ENCODE assay signal across 11 cellular contexts in genomic region chr2:20165677-20166509, GRCh38. TPM values are rescaled to one million over a fixed set of nuclear protein-coding genes. Genes with fewer than 3 reads are reported as not detected.
DNase-seq lines count a peak whose midpoint lies in the region; ATAC-seq, FAIRE-seq and TF ChIP-seq lines count a peak whose summit lies in the region.
"Had no signal": no experiment of that assay in that cellular context is flagged by ENCODE, and none has a peak within 500 bp of the region (broad histone marks: within the 10 kb centered on the region; RNA-seq: fewer than 3 reads in every experiment).

No MANE protein-coding gene starts in this region.

- no peaks in the 10 kb centered on the region for H3K79me2 ChIP-seq in HCT116 (ENCODE audit: insufficient read depth, low read length)
- H3K79me2 ChIP-seq: hepatocyte had no signal

- TF ChIP-seq CTCF in HCT116 (IDR thresholded peaks at IDR 0.05 in 2 of 3, conservative IDR thresholded peaks at IDR 0.05 in 1 of 3; ENCODE audit: borderline replicate concordance in 1 of 3, insufficient read depth in 1 of 3, low read depth in 2 of 3, low read length in 2 of 3) (no peak), RWPE2 (IDR thresholded peaks at IDR 0.05; ENCODE audit: poor library complexity, severe bottlenecking) (no peak)

- no peaks in the 10 kb centered on the region for H3K27me3 ChIP-seq in HCT116 (ENCODE audit: insufficient read depth, low read length)
- no peaks in the 10 kb centered on the region for H3K27me3 ChIP-seq in RWPE2 (ENCODE audit: insufficient read depth, poor library complexity, severe bottlenecking)
- H3K27me3 ChIP-seq: hepatocyte had no signal

- H4K20me1 ChIP-seq in HCT116 (ENCODE audit: insufficient read depth): no peaks in the 10 kb centered on the region

- no peak for DNase-seq in GM18507 (ENCODE audit: extremely low spot score, insufficient read length, low read depth)
- no peak for DNase-seq in HCT116 (ENCODE audit: low read depth, low spot score)
- no peak for DNase-seq in RWPE2 (ENCODE audit: low spot score)
- peak; percentile 47 for DNase-seq in renal cortical epithelial cell (ENCODE audit: low read depth)
- DNase-seq in NOMO-1 treated with dmso at 0.1 percent for 144 hours (lab: John Stamatoyannopoulos, UW; ENCODE audit: unreplicated experiment): no peak
- no peak for DNase-seq in NCI-H2171 treated with DMSO at 0.1 percent for 48 hours (lab: John Stamatoyannopoulos, UW)
- no peak for DNase-seq in T-helper 1 cell
- DNase-seq: left ventricle myocardium superior, nephron progenitor cell, OCI-M1 had no signal

- POLR2A ChIA-PET in HCT116 (lab: Charles Lee): no interaction called here

- CTCF ChIA-PET in HCT116 (lab: Charles Lee): no interaction called here

- RAD21 ChIA-PET in HCT116 (lab: Charles Lee; ENCODE audit: low non-redundant PET in 1 of 2, low total read pairs in 2 of 2, uncharacterized antibody in 2 of 2, unreplicated experiment in 2 of 2): no interaction called here

- BruUV-seq in HCT116 (replicated peaks; lab: Mats Ljungman, UMichigan): no TSS peak

- H3K4me3 ChIP-seq in HCT116 (replicated peaks in 1 of 2; ENCODE audit: low read depth in 1 of 2, low read length in 2 of 2) (no peak overlapping the region), RWPE2 (ENCODE audit: severe bottlenecking) (no peak overlapping the region)
- H3K4me3 ChIP-seq: hepatocyte had no signal

- peak; percentile 5 for FAIRE-seq in GM18507 (lab: Jason Lieb, UNC)

- H3K4me1 ChIP-seq in HCT116 (ENCODE audit: control insufficient read depth in 1 of 2, insufficient read depth in 2 of 2, low read length in 2 of 2): peaks cover 0 to 15% of the 10 kb centered on the region in 2 experiments; a peak in 2 of 4 replicates
- H3K4me1 ChIP-seq in RWPE2 (ENCODE audit: insufficient read depth, poor library complexity, severe bottlenecking): peaks cover 27% of the 10 kb centered on the region

- no peak overlapping the region for H2AFZ ChIP-seq in HCT116 (ENCODE audit: low read depth, low read length, poor library complexity, severe bottlenecking)
- H2AFZ ChIP-seq: hepatocyte had no signal

- ATAC-seq in HCT116: no peak; the same call in 1 of the 2 replicates
- ATAC-seq in RWPE2 (ENCODE audit: low read depth): peak; percentile 6; the same call in 2 of the 3 replicates
- ATAC-seq: left ventricle myocardium superior had no signal

- peak overlapping the region; percentile 29; the same call in 1 of the 2 replicates for H3K4me2 ChIP-seq in HCT116 (ENCODE audit: low read length)
- H3K4me2 ChIP-seq: hepatocyte had no signal

- H3K27ac ChIP-seq in HCT116 (ENCODE audit: low read depth, low read length) (no peak overlapping the region), RWPE2 (ENCODE audit: poor library complexity, severe bottlenecking) (peak overlapping the region; percentile 72)
- H3K27ac ChIP-seq: hepatocyte had no signal

- H3K9me3 ChIP-seq in HCT116 (ENCODE audit: control insufficient read depth in 1 of 2, insufficient read depth in 1 of 2, low read depth in 1 of 2, low read length in 2 of 2) (no peaks in the 10 kb centered on the region; a peak in 1 of 4 replicates), RWPE2 (ENCODE audit: severe bottlenecking) (no peaks in the 10 kb centered on the region)

- no peaks in the 10 kb centered on the region for H3K36me3 ChIP-seq in HCT116 (ENCODE audit: control insufficient read depth in 1 of 2, insufficient read depth in 2 of 2, low read length in 2 of 2)
- no peaks in the 10 kb centered on the region for H3K36me3 ChIP-seq in RWPE2 (ENCODE audit: low read depth)

- no peak for TF ChIP-seq RAD21 in HCT116 (IDR thresholded peaks at IDR 0.05; ENCODE audit: low read depth)

- no peak overlapping the region for H3K9ac ChIP-seq in HCT116 (ENCODE audit: low read length)

- intact Hi-C loops in HCT116 (cut with micrococcal nuclease): no loop called here

- no peak for TF ChIP-seq POLR2A in HCT116 (IDR thresholded peaks at IDR 0.05; ENCODE audit: borderline replicate concordance, extremely low read depth, insufficient read depth, insufficient read length)

- no peaks in the 10 kb centered on the region for H3K9me2 ChIP-seq in HCT116 (ENCODE audit: insufficient read depth)

TF ChIP-seq in HCT116, 20 proteins besides CTCF, POLR2A, EP300 and RAD21:
- TF ChIP-seq EZH2 (IDR thresholded peaks at IDR 0.05) (no peak), CEBPB (IDR thresholded peaks at IDR 0.05; ENCODE audit: low read depth) (no peak), POLR2AphosphoS5 (IDR thresholded peaks at IDR 0.05; ENCODE audit: low read depth, low read length) (no peak), ZFX (IDR thresholded peaks at IDR 0.05) (no peak), EGR1 (IDR thresholded peaks at IDR 0.05; ENCODE audit: low read depth) (no peak), JUND (IDR thresholded peaks at IDR 0.05) (no peak), TCF7L2 (IDR thresholded peaks at IDR 0.05; ENCODE audit: borderline replicate concordance, extremely low read depth, insufficient read depth, insufficient read length) (no peak), CBX3 (IDR thresholded peaks at IDR 0.05; ENCODE audit: low read depth) (no peak), EZH2phosphoT487 (IDR thresholded peaks at IDR 0.05; ENCODE audit: borderline replicate concordance) (no peak), SP1 (IDR thresholded peaks at IDR 0.05; ENCODE audit: low read depth) (no peak), FOSL1 (IDR thresholded peaks at IDR 0.05; ENCODE audit: low read depth) (no peak)
- TF ChIP-seq, protein P1, sequence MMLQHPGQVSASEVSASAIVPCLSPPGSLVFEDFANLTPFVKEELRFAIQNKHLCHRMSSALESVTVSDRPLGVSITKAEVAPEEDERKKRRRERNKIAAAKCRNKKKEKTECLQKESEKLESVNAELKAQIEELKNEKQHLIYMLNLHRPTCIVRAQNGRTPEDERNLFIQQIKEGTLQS (IDR thresholded peaks at IDR 0.05): no peak
- TF ChIP-seq, protein P2, sequence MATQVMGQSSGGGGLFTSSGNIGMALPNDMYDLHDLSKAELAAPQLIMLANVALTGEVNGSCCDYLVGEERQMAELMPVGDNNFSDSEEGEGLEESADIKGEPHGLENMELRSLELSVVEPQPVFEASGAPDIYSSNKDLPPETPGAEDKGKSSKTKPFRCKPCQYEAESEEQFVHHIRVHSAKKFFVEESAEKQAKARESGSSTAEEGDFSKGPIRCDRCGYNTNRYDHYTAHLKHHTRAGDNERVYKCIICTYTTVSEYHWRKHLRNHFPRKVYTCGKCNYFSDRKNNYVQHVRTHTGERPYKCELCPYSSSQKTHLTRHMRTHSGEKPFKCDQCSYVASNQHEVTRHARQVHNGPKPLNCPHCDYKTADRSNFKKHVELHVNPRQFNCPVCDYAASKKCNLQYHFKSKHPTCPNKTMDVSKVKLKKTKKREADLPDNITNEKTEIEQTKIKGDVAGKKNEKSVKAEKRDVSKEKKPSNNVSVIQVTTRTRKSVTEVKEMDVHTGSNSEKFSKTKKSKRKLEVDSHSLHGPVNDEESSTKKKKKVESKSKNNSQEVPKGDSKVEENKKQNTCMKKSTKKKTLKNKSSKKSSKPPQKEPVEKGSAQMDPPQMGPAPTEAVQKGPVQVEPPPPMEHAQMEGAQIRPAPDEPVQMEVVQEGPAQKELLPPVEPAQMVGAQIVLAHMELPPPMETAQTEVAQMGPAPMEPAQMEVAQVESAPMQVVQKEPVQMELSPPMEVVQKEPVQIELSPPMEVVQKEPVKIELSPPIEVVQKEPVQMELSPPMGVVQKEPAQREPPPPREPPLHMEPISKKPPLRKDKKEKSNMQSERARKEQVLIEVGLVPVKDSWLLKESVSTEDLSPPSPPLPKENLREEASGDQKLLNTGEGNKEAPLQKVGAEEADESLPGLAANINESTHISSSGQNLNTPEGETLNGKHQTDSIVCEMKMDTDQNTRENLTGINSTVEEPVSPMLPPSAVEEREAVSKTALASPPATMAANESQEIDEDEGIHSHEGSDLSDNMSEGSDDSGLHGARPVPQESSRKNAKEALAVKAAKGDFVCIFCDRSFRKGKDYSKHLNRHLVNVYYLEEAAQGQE (IDR thresholded peaks at IDR 0.05; ENCODE audit: low read depth): no peak
- TF ChIP-seq, protein P3, sequence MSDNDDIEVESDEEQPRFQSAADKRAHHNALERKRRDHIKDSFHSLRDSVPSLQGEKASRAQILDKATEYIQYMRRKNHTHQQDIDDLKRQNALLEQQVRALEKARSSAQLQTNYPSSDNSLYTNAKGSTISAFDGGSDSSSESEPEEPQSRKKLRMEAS (IDR thresholded peaks at IDR 0.05): no peak

RNA-seq across cellular contexts. Expression of gene SDC1, which starts 59.0 kb away (rescaled TPM):
- total RNA-seq in HCT116 (2021; ENCODE audit: unreplicated experiment): 32.0 TPM
- 13.7 and 15.4 TPM in 2 replicates for polyA plus RNA-seq in HCT116 (2012)
- total RNA-seq in renal cortical epithelial cell: 132 and 222 TPM in 2 replicates
